ENCODE assay signal across 2 cellular contexts in genomic region chr9:122338989-122339388, GRCh38.
TF ChIP-seq lines count a peak whose summit lies in the region.

No MANE protein-coding gene starts in this region.

TF ChIP-seq in A549, 52 proteins besides CTCF, POLR2A, EP300 and RAD21 (continued from another document):
- TF ChIP-seq USF2 (IDR thresholded peaks at IDR 0.05) = peak; percentile 25; the same call in 1 of the 2 replicates

TF ChIP-seq in K562, 482 proteins besides CTCF, POLR2A, EP300 and RAD21 (continued from another document):
- no peak for TF ChIP-seq ZNF277 (CRISPR knock-in tag; IDR thresholded peaks at IDR 0.05; ENCODE audit: borderline replicate concordance)
- TF ChIP-seq MCM7 (IDR thresholded peaks at IDR 0.05) = 0 out of 4 replicates have a peak, but pooled peaks of 1 of the 2 experiments have one; percentile 57
- TF ChIP-seq USF1 (CRISPR knock-in tag; IDR thresholded peaks at IDR 0.05) = peak; percentile 78
- peak; percentile 63 for TF ChIP-seq RAD51 (IDR thresholded peaks at IDR 0.05; ENCODE audit: borderline replicate concordance, low read depth)
- TF ChIP-seq USF2 (CRISPR knock-in tag; IDR thresholded peaks at IDR 0.05) = peak; percentile 70
- TF ChIP-seq, protein P1, sequence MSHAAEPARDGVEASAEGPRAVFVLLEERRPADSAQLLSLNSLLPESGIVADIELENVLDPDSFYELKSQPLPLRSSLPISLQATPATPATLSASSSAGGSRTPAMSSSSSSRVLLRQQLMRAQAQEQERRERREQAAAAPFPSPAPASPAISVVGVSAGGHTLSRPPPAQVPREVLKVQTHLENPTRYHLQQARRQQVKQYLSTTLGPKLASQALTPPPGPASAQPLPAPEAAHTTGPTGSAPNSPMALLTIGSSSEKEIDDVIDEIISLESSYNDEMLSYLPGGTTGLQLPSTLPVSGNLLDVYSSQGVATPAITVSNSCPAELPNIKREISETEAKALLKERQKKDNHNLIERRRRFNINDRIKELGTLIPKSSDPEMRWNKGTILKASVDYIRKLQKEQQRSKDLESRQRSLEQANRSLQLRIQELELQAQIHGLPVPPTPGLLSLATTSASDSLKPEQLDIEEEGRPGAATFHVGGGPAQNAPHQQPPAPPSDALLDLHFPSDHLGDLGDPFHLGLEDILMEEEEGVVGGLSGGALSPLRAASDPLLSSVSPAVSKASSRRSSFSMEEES (CRISPR knock-in tag; IDR thresholded peaks at IDR 0.05) = 0 out of 2 replicates have a peak, but pooled peaks have one; percentile 6
- no peak; the same call in 1 of the 2 replicates for TF ChIP-seq CBFA2T2 (conservative IDR thresholded peaks at IDR 0.05)
TF ChIP-seq in K562: peak in this region for 6.
